1 cellular context compared by ENCODE assay signal in the genomic region with DNA sequence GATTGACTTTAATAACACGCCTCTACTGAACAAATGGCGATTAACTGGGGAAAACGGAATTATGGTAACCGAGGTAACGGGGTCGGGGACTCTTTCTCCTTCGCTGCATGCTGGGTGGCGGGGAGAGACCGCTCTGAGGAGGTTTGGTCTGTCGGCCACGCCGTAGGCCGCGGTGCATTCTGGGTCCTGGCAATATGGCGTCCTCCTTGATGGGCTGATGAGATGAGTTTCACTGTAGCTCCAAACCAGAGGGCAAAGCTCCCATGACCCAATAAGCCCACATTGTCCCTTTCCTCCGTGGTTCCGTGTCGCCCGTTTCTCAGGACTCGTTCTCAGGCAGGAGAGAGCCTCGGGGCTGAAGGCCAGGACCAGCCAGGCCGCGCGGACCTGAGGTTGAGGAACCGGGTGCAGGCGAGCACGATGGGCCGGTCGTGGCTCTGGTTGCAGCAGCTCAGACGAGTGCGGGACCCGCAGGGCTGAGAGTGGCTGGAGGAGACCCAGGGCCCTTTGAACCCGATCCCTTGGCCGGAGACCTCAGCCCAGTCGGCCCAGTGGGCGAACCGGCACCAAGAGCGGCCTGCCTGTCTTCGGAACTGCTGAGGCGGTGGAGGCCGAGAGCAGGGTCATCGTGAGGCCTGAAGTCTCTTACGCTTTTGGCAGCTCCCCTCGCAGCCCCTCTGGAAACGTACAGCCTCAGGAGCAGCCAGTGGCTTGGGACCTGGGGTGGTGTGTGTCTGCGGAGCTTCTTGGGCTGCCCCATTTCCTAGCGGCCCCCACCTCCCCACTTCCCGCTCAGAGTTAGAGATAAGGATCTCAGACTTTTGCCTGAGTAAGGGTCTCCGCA.
TF ChIP-seq lines count a peak whose summit lies in the region.

A gene with protein sequence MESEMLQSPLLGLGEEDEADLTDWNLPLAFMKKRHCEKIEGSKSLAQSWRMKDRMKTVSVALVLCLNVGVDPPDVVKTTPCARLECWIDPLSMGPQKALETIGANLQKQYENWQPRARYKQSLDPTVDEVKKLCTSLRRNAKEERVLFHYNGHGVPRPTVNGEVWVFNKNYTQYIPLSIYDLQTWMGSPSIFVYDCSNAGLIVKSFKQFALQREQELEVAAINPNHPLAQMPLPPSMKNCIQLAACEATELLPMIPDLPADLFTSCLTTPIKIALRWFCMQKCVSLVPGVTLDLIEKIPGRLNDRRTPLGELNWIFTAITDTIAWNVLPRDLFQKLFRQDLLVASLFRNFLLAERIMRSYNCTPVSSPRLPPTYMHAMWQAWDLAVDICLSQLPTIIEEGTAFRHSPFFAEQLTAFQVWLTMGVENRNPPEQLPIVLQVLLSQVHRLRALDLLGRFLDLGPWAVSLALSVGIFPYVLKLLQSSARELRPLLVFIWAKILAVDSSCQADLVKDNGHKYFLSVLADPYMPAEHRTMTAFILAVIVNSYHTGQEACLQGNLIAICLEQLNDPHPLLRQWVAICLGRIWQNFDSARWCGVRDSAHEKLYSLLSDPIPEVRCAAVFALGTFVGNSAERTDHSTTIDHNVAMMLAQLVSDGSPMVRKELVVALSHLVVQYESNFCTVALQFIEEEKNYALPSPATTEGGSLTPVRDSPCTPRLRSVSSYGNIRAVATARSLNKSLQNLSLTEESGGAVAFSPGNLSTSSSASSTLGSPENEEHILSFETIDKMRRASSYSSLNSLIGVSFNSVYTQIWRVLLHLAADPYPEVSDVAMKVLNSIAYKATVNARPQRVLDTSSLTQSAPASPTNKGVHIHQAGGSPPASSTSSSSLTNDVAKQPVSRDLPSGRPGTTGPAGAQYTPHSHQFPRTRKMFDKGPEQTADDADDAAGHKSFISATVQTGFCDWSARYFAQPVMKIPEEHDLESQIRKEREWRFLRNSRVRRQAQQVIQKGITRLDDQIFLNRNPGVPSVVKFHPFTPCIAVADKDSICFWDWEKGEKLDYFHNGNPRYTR (N-terminal part only) (plus strand): TSS at position 184 of the 844 bp plus-strand sequence. CDS start 792 bp downstream, outside the sequence.

TF ChIP-seq in HepG2, 621 proteins besides CTCF, POLR2A, EP300 and RAD21 (continued from another document and continues in another):
- TF ChIP-seq, protein P1, sequence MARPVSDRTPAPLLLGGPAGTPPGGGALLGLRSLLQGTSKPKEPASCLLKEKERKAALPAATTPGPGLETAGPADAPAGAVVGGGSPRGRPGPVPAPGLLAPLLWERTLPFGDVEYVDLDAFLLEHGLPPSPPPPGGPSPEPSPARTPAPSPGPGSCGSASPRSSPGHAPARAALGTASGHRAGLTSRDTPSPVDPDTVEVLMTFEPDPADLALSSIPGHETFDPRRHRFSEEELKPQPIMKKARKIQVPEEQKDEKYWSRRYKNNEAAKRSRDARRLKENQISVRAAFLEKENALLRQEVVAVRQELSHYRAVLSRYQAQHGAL (CRISPR knock-in tag; IDR thresholded peaks at IDR 0.05; ENCODE audit: not compliant biosample characterization), result peak; percentile 74
- TF ChIP-seq SMAD3 (CRISPR knock-in tag; IDR thresholded peaks at IDR 0.05) (peak; percentile 99), THAP11 (CRISPR knock-in tag; IDR thresholded peaks at IDR 0.05) (peak; percentile 95), ZNF446 (CRISPR knock-in tag; IDR thresholded peaks at IDR 0.05) (no peak), ELF1 (CRISPR knock-in tag; IDR thresholded peaks at IDR 0.05) (peak; percentile 68), ZNF382 (CRISPR knock-in tag; IDR thresholded peaks at IDR 0.05; ENCODE audit: borderline replicate concordance) (no peak), TBL1XR1 (IDR thresholded peaks at IDR 0.05; ENCODE audit: borderline replicate concordance, low read length, partially characterized antibody) (peak; percentile 55), PHF20 (CRISPR knock-in tag; IDR thresholded peaks at IDR 0.05) (peak; percentile 98), XBP1 (CRISPR knock-in tag; IDR thresholded peaks at IDR 0.05) (0 out of 2 replicates have a peak, but pooled peaks have one; percentile 56), ZNF263 (CRISPR knock-in tag; IDR thresholded peaks at IDR 0.05) (peak; percentile 70), HIVEP1 (CRISPR knock-in tag; IDR thresholded peaks at IDR 0.05) (peak; percentile 80), RAD51 (IDR thresholded peaks at IDR 0.05; ENCODE audit: borderline replicate concordance) (no peak), ARNTL (CRISPR knock-in tag; IDR thresholded peaks at IDR 0.05) (peak; percentile 55; the same call in 1 of the 2 replicates), SOX5 (CRISPR knock-in tag; IDR thresholded peaks at IDR 0.05; ENCODE audit: borderline replicate concordance) (peak; percentile 64; the same call in 1 of the 2 replicates), SP2 (CRISPR knock-in tag; IDR thresholded peaks at IDR 0.05) (0 out of 2 replicates have a peak, but pooled peaks have one; percentile 59), TOPORS (CRISPR knock-in tag; IDR thresholded peaks at IDR 0.05) (0 out of 2 replicates have a peak, but pooled peaks have one; percentile 68), BORCS8-MEF2B (CRISPR knock-in tag; IDR thresholded peaks at IDR 0.05) (peak; percentile 94), MTF1 (CRISPR knock-in tag; IDR thresholded peaks at IDR 0.05) (no peak; the same call in 1 of the 2 replicates), ATAD3A (CRISPR knock-in tag; IDR thresholded peaks at IDR 0.05) (no peak), POLR2AphosphoS2 (IDR thresholded peaks at IDR 0.05; ENCODE audit: low read depth, low read length) (no peak), ARNT2 (CRISPR knock-in tag; IDR thresholded peaks at IDR 0.05; ENCODE audit: low read depth) (peak; percentile 96), ZNF839 (CRISPR knock-in tag; IDR thresholded peaks at IDR 0.05; ENCODE audit: borderline replicate concordance) (no peak), ZBTB42 (CRISPR knock-in tag; IDR thresholded peaks at IDR 0.05) (0 out of 2 replicates have a peak, but pooled peaks have one; percentile 25), MAFK (conservative IDR thresholded peaks at IDR 0.05 in 1 of 2, IDR thresholded peaks at IDR 0.05 in 1 of 2; ENCODE audit: low read length in 2 of 2) (peak in 1 of 2 experiments; percentile 8; a peak in 1 of 4 replicates)
- TF ChIP-seq, protein P2, sequence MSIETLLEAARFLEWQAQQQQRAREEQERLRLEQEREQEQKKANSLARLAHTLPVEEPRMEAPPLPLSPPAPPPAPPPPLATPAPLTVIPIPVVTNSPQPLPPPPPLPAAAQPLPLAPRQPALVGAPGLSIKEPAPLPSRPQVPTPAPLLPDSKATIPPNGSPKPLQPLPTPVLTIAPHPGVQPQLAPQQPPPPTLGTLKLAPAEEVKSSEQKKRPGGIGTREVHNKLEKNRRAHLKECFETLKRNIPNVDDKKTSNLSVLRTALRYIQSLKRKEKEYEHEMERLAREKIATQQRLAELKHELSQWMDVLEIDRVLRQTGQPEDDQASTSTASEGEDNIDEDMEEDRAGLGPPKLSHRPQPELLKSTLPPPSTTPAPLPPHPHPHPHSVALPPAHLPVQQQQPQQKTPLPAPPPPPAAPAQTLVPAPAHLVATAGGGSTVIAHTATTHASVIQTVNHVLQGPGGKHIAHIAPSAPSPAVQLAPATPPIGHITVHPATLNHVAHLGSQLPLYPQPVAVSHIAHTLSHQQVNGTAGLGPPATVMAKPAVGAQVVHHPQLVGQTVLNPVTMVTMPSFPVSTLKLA (IDR thresholded peaks at IDR 0.05), result 0 out of 2 replicates have a peak, but pooled peaks have one; percentile 8
- TF ChIP-seq, protein P3, sequence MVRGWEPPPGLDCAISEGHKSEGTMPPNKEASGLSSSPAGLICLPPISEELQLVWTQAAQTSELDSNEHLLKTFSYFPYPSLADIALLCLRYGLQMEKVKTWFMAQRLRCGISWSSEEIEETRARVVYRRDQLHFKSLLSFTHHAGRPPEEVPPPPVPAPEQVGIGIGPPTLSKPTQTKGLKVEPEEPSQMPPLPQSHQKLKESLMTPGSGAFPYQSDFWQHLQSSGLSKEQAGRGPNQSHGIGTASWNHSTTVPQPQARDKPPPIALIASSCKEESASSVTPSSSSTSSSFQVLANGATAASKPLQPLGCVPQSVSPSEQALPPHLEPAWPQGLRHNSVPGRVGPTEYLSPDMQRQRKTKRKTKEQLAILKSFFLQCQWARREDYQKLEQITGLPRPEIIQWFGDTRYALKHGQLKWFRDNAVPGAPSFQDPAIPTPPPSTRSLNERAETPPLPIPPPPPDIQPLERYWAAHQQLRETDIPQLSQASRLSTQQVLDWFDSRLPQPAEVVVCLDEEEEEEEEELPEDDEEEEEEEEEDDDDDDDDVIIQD (CRISPR knock-in tag; IDR thresholded peaks at IDR 0.05; ENCODE audit: low read depth), result peak; percentile 30; the same call in 1 of the 2 replicates
- TF ChIP-seq, protein P4, sequence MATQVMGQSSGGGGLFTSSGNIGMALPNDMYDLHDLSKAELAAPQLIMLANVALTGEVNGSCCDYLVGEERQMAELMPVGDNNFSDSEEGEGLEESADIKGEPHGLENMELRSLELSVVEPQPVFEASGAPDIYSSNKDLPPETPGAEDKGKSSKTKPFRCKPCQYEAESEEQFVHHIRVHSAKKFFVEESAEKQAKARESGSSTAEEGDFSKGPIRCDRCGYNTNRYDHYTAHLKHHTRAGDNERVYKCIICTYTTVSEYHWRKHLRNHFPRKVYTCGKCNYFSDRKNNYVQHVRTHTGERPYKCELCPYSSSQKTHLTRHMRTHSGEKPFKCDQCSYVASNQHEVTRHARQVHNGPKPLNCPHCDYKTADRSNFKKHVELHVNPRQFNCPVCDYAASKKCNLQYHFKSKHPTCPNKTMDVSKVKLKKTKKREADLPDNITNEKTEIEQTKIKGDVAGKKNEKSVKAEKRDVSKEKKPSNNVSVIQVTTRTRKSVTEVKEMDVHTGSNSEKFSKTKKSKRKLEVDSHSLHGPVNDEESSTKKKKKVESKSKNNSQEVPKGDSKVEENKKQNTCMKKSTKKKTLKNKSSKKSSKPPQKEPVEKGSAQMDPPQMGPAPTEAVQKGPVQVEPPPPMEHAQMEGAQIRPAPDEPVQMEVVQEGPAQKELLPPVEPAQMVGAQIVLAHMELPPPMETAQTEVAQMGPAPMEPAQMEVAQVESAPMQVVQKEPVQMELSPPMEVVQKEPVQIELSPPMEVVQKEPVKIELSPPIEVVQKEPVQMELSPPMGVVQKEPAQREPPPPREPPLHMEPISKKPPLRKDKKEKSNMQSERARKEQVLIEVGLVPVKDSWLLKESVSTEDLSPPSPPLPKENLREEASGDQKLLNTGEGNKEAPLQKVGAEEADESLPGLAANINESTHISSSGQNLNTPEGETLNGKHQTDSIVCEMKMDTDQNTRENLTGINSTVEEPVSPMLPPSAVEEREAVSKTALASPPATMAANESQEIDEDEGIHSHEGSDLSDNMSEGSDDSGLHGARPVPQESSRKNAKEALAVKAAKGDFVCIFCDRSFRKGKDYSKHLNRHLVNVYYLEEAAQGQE (IDR thresholded peaks at IDR 0.05; ENCODE audit: borderline replicate concordance in 1 of 2, low read depth in 1 of 2, low read length in 2 of 2), result peak in 1 of 2 experiments; percentile 83; a peak in 1 of 4 replicates
- TF ChIP-seq, protein P5, sequence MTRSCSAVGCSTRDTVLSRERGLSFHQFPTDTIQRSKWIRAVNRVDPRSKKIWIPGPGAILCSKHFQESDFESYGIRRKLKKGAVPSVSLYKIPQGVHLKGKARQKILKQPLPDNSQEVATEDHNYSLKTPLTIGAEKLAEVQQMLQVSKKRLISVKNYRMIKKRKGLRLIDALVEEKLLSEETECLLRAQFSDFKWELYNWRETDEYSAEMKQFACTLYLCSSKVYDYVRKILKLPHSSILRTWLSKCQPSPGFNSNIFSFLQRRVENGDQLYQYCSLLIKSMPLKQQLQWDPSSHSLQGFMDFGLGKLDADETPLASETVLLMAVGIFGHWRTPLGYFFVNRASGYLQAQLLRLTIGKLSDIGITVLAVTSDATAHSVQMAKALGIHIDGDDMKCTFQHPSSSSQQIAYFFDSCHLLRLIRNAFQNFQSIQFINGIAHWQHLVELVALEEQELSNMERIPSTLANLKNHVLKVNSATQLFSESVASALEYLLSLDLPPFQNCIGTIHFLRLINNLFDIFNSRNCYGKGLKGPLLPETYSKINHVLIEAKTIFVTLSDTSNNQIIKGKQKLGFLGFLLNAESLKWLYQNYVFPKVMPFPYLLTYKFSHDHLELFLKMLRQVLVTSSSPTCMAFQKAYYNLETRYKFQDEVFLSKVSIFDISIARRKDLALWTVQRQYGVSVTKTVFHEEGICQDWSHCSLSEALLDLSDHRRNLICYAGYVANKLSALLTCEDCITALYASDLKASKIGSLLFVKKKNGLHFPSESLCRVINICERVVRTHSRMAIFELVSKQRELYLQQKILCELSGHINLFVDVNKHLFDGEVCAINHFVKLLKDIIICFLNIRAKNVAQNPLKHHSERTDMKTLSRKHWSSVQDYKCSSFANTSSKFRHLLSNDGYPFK (CRISPR knock-in tag; IDR thresholded peaks at IDR 0.05; ENCODE audit: borderline replicate concordance), result peak; percentile 97
- TF ChIP-seq, protein P6, sequence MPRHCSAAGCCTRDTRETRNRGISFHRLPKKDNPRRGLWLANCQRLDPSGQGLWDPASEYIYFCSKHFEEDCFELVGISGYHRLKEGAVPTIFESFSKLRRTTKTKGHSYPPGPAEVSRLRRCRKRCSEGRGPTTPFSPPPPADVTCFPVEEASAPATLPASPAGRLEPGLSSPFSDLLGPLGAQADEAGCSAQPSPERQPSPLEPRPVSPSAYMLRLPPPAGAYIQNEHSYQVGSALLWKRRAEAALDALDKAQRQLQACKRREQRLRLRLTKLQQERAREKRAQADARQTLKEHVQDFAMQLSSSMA (CRISPR knock-in tag; IDR thresholded peaks at IDR 0.05), result peak; percentile 96
- TF ChIP-seq, protein P7, sequence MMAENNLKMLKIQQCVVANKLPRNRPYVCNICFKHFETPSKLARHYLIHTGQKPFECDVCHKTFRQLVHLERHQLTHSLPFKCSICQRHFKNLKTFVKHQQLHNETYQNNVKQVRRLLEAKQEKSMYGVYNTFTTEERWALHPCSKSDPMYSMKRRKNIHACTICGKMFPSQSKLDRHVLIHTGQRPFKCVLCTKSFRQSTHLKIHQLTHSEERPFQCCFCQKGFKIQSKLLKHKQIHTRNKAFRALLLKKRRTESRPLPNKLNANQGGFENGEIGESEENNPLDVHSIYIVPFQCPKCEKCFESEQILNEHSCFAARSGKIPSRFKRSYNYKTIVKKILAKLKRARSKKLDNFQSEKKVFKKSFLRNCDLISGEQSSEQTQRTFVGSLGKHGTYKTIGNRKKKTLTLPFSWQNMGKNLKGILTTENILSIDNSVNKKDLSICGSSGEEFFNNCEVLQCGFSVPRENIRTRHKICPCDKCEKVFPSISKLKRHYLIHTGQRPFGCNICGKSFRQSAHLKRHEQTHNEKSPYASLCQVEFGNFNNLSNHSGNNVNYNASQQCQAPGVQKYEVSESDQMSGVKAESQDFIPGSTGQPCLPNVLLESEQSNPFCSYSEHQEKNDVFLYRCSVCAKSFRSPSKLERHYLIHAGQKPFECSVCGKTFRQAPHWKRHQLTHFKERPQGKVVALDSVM (CRISPR knock-in tag; IDR thresholded peaks at IDR 0.05), result peak; percentile 67
- TF ChIP-seq, protein P8, sequence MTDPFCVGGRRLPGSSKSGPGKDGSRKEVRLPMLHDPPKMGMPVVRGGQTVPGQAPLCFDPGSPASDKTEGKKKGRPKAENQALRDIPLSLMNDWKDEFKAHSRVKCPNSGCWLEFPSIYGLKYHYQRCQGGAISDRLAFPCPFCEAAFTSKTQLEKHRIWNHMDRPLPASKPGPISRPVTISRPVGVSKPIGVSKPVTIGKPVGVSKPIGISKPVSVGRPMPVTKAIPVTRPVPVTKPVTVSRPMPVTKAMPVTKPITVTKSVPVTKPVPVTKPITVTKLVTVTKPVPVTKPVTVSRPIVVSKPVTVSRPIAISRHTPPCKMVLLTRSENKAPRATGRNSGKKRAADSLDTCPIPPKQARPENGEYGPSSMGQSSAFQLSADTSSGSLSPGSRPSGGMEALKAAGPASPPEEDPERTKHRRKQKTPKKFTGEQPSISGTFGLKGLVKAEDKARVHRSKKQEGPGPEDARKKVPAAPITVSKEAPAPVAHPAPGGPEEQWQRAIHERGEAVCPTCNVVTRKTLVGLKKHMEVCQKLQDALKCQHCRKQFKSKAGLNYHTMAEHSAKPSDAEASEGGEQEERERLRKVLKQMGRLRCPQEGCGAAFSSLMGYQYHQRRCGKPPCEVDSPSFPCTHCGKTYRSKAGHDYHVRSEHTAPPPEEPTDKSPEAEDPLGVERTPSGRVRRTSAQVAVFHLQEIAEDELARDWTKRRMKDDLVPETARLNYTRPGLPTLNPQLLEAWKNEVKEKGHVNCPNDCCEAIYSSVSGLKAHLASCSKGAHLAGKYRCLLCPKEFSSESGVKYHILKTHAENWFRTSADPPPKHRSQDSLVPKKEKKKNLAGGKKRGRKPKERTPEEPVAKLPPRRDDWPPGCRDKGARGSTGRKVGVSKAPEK (CRISPR knock-in tag; IDR thresholded peaks at IDR 0.05; ENCODE audit: borderline replicate concordance), result peak; percentile 99
